In the genomic region with DNA sequence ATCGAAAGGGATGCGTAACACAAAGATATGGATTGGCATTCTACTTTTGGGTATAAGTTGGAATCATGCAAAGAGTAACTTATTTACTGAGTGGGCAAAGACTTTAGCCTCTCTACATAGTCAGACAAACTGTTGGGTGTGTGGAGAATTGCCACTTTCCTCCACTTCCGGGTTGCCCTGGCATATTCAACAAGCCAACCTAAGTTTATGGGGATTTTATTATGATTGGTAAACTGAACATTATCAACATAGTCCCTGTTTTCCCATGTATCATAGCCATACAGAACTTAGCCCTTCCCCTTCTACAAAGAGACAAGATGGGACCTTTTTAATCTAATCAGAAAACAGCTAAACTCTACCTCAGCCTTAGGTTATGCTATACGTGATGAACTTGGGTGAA, we compare ENCODE assay signal across 30 cellular contexts.
"Had no signal": no experiment of that assay in that cellular context is flagged by ENCODE, and none has a peak within 500 bp of the region (broad histone marks: within the 10 kb centered on the region; RNA-seq: fewer than 3 reads in every experiment).

No MANE protein-coding gene starts in this region.

- H3K36me3 ChIP-seq: adrenal gland had no signal

- ATAC-seq: activated CD8-positive, alpha-beta T cell treated with anti-CD3 and anti-CD28 coated beads for 36 hours; activated naive CD4-positive, alpha-beta T cell treated with anti-CD3 and anti-CD28 coated beads, Interleukin-2, amount 50 U/mL, for 72 hours; activated T-cell treated with anti-CD3 and anti-CD28 coated beads, Interleukin-2, amount 50 U/mL, for 4 hours; activated T-cell treated with anti-CD3 and anti-CD28 coated beads, Interleukin-2, amount 50 U/mL, for 72 hours; activated T-helper 17 cell treated with anti-CD3 and anti-CD28 coated beads, Interleukin-2, amount 50 U/mL, for 72 hours had no signal

- DNase-seq: activated B cell treated with CpG ODN at 0.5 μM for 24 hours; activated CD4-positive, alpha-beta memory T cell treated with anti-CD3 and anti-CD28 coated beads for 36 hours; activated CD4-positive, alpha-beta T cell treated with anti-CD3 and anti-CD28 coated beads for 4 hours; activated CD4-positive, alpha-beta T cell treated with anti-CD3 and anti-CD28 coated beads, Interleukin-2, amount 10 ng/mL, durations not matched to agents 24 days and 14 days; activated CD4-positive, alpha-beta T cell treated with anti-CD3 and anti-CD28 coated beads, Interleukin-2, amount 50 U/mL, for 1 hour; activated CD4-positive, alpha-beta T cell treated with anti-CD3 and anti-CD28 coated beads, Interleukin-2, amount 50 U/mL, for 4 hours; activated CD4-positive, CD25-positive, alpha-beta regulatory T cell treated with anti-CD3 and anti-CD28 coated beads, Interleukin-2, amount 50 U/mL, for 72 hours; activated CD8-positive, alpha-beta memory T cell treated with anti-CD3 and anti-CD28 coated beads, Interleukin-2, amount 50 U/mL, for 4 hours; activated CD8-positive, alpha-beta T cell treated with anti-CD3 and anti-CD28 coated beads for 36 hours; activated effector memory CD4-positive, alpha-beta T cell treated with anti-CD3 and anti-CD28 coated beads, Interleukin-2, amount 50 U/mL, for 16 hours; activated gamma-delta T cell treated with Interleukin-2 at 50 U/mL for 16 hours; activated naive CD4-positive, alpha-beta T cell; activated naive CD4-positive, alpha-beta T cell treated with anti-CD3 and anti-CD28 coated beads for 36 hours; activated naive CD4-positive, alpha-beta T cell treated with anti-CD3 and anti-CD28 coated beads, Interleukin-2, amount 50 U/mL, for 16 hours; activated naive CD8-positive, alpha-beta T cell treated with anti-CD3 and anti-CD28 coated beads for 36 hours; activated T-cell treated with anti-CD3 and anti-CD28 coated beads for 4 hours; activated T-cell treated with anti-CD3 and anti-CD28 coated beads, Interleukin-2, amount 50 U/mL, for 1 hour; activated T-cell treated with anti-CD3 and anti-CD28 coated beads, Interleukin-2, amount 50 U/mL, for 4 hours; activated T-cell treated with anti-CD3 and anti-CD28 coated beads, Interleukin-2, amount 50 U/mL, for 72 hours; adrenal gland; amniotic stem cell; aorta; central memory CD4-positive, alpha-beta T cell; T-helper 1 cell; T-helper 2 cell; T-helper 9 cell had no signal

- H3K4me1 ChIP-seq: adrenal gland had no signal

- H3K27ac ChIP-seq: adrenal gland, VCaP had no signal

- H3K4me3 ChIP-seq: adrenal gland had no signal

- H3K9me3 ChIP-seq: adrenal gland had no signal

- FAIRE-seq: TTC549 had no signal

- H3K27me3 ChIP-seq: adrenal gland had no signal
